In the genomic region with DNA sequence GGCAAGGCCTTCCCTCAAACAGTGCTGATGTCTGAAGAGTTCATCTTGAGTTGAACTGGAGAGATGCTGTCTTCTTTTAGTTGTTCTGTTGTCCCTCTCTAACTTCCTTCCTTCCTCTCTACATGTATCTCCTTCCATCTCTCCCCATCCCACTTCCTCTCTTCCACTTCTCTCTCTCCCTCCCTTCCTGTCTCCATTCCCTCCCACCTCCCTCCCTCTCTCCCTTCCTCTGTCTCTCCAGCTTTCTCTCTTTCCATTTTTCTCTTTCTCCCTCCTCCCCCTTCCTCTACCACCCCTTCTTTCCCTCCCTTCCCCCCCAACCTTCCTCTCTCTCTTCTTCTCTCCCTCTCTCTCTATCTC, we compare ENCODE assay signal across 14 cellular contexts. TPM values are rescaled to one million over a fixed set of nuclear protein-coding genes. Genes with fewer than 3 reads are reported as not detected.
DNase-seq lines count a peak whose midpoint lies in the region; ATAC-seq and TF ChIP-seq lines count a peak whose summit lies in the region.
"Had no signal": no experiment of that assay in that cellular context is flagged by ENCODE, and none has a peak within 500 bp of the region (broad histone marks: within the 10 kb centered on the region; RNA-seq: fewer than 3 reads in every experiment).

No MANE protein-coding gene starts in this region.

- no peak for TF ChIP-seq CTCF in HEK293 (tag by site-specific recombination; IDR thresholded peaks at IDR 0.05)
- TF ChIP-seq CTCF in brain microvascular endothelial cell (IDR thresholded peaks at IDR 0.05; ENCODE audit: low read depth, low read length, missing control alignments), result no peak
- TF ChIP-seq CTCF in GM10266 (IDR thresholded peaks at IDR 0.05; ENCODE audit: control insufficient read depth, insufficient read depth, low read depth, missing control alignments), result no peak

- no peak overlapping the region for H3K4me3 ChIP-seq in HEK293 (ENCODE audit: low read depth, low read length)
- no peak overlapping the region for H3K4me3 ChIP-seq in brain microvascular endothelial cell (ENCODE audit: low read depth, low read length)
- H3K4me3 ChIP-seq in mesodermal cell (ENCODE audit: extremely low read depth, insufficient read depth, low read length, poor library complexity, severe bottlenecking), result no peak overlapping the region
- H3K4me3 ChIP-seq: prostate gland had no signal

- in situ Hi-C loops in brain microvascular endothelial cell (cut with HindIII; ENCODE audit: low pct_ligation_motif_present, low sequenced_read_pairs), result no loop called here

- H3K4me1 ChIP-seq in HEK293 (ENCODE audit: control insufficient read depth, insufficient read depth, low read length) (no peaks in the 10 kb centered on the region), mesodermal cell (ENCODE audit: control insufficient read depth, insufficient read depth, low read length, poor library complexity, severe bottlenecking) (peaks cover 19% of the 10 kb centered on the region)
- H3K4me1 ChIP-seq: prostate gland had no signal

- no peak for ATAC-seq in stimulated activated naive B cell treated with anti-CD40 and anti-IgM and Interleukin-4, amounts not matched to agents 10 μg/mL and 1 μg/mL and 100 μg/mL, for 72 hours (replicated peaks)
- ATAC-seq in HG03175 (IDR thresholded peaks at IDR 0.05; ENCODE audit: unreplicated experiment), result no peak

- POLR2A ChIA-PET in HEK293 (lab: Yijun Ruan, JAX), result no interaction called here

- no peak for DNase-seq in brain microvascular endothelial cell
- DNase-seq in stimulated activated naive B cell treated with anti-CD40 and anti-IgM and Interleukin-4, amounts not matched to agents 10 μg/mL and 1 μg/mL and 100 μg/mL, for 72 hours, result no peak
- DNase-seq in NCI-H2029 treated with DMSO at 0.1 percent for 48 hours (lab: John Stamatoyannopoulos, UW), result no peak
- DNase-seq in GM10266 (ENCODE audit: extremely low spot score), result no peak
- no peak for DNase-seq in T1000 (lab: John Stamatoyannopoulos, UW)
- DNase-seq: activated CD4-positive, alpha-beta T cell treated with anti-CD3 and anti-CD28 coated beads for 4 hours; activated effector memory CD4-positive, alpha-beta T cell treated with Interleukin-2 at 50 U/mL for 16 hours; C1 segment of cervical spinal cord; cerebellar nuclear complex; NCI-H1048 had no signal

- H3K27ac Mint-ChIP-seq in stimulated activated naive B cell treated with anti-CD40 and anti-IgM and Interleukin-4, amounts not matched to agents 10 μg/mL and 1 μg/mL and 100 μg/mL, for 72 hours, result peak overlapping the region; percentile 75

- no peaks in the 10 kb centered on the region for H3K36me3 Mint-ChIP-seq in stimulated activated naive B cell treated with anti-CD40 and anti-IgM and Interleukin-4, amounts not matched to agents 10 μg/mL and 1 μg/mL and 100 μg/mL, for 72 hours

- H3K4me1 Mint-ChIP-seq in stimulated activated naive B cell treated with anti-CD40 and anti-IgM and Interleukin-4, amounts not matched to agents 10 μg/mL and 1 μg/mL and 100 μg/mL, for 72 hours, result peaks cover 53 to 72% of the 10 kb centered on the region in 2 donors

- no peaks in the 10 kb centered on the region for H3K27me3 ChIP-seq in brain microvascular endothelial cell (replicated peaks)

- no peak overlapping the region for H3K4me3 Mint-ChIP-seq in stimulated activated naive B cell treated with anti-CD40 and anti-IgM and Interleukin-4, amounts not matched to agents 10 μg/mL and 1 μg/mL and 100 μg/mL, for 72 hours

- H3K27ac ChIP-seq in HEK293 (ENCODE audit: extremely low read depth, low read depth, low read length) (no peak overlapping the region), brain microvascular endothelial cell (peak overlapping the region; percentile 67), mesodermal cell (ENCODE audit: low read depth, low read length, severe bottlenecking) (peak overlapping the region; percentile 79)

- H3K9me3 ChIP-seq in HEK293 (ENCODE audit: control insufficient read depth, insufficient read depth, low read depth, low read length) (no peaks in the 10 kb centered on the region), mesodermal cell (ENCODE audit: control insufficient read depth, low read length) (no peaks in the 10 kb centered on the region)
- H3K9me3 ChIP-seq: prostate gland had no signal

- CTCF ChIA-PET in HEK293 (lab: Yijun Ruan, JAX), result interaction anchor here (0.6 kb wide), 1 partner anchor 324 kb away, joined by 3 read pairs; no protein-coding TSS in a partner anchor

- peaks cover 0 to 8% of the 10 kb centered on the region in 2 donors for H3K27me3 Mint-ChIP-seq in stimulated activated naive B cell treated with anti-CD40 and anti-IgM and Interleukin-4, amounts not matched to agents 10 μg/mL and 1 μg/mL and 100 μg/mL, for 72 hours

- no peaks in the 10 kb centered on the region for H3K9me3 Mint-ChIP-seq in stimulated activated naive B cell treated with anti-CD40 and anti-IgM and Interleukin-4, amounts not matched to agents 10 μg/mL and 1 μg/mL and 100 μg/mL, for 72 hours

- H3K36me3 ChIP-seq in HEK293 (ENCODE audit: control insufficient read depth in 2 of 2, insufficient read depth in 1 of 2, low read length in 2 of 2), result no peaks in the 10 kb centered on the region
- H3K36me3 ChIP-seq in brain microvascular endothelial cell (replicated peaks), result no peaks in the 10 kb centered on the region
- H3K36me3 ChIP-seq in mesodermal cell (ENCODE audit: control insufficient read depth, insufficient read depth, low read length), result no peaks in the 10 kb centered on the region
- H3K36me3 ChIP-seq: prostate gland had no signal

TF ChIP-seq in HEK293, 187 proteins besides CTCF, POLR2A, EP300 and RAD21:
- no peak for TF ChIP-seq PRDM1 (tag by site-specific recombination; IDR thresholded peaks at IDR 0.05)
- 0 out of 2 replicates have a peak, but pooled peaks have one; percentile 18 for TF ChIP-seq ZNF366 (tag by site-specific recombination; conservative IDR thresholded peaks at IDR 0.05)

RNA-seq across cellular contexts. Expression of gene TNS3, which starts 40.7 kb away (rescaled TPM):
- 37.7 TPM for polyA plus RNA-seq in mesodermal cell (2013, experiment 1 of 2)
- polyA plus RNA-seq in mesodermal cell (2013, experiment 2 of 2), result 37.1 TPM
